In the genomic region with DNA sequence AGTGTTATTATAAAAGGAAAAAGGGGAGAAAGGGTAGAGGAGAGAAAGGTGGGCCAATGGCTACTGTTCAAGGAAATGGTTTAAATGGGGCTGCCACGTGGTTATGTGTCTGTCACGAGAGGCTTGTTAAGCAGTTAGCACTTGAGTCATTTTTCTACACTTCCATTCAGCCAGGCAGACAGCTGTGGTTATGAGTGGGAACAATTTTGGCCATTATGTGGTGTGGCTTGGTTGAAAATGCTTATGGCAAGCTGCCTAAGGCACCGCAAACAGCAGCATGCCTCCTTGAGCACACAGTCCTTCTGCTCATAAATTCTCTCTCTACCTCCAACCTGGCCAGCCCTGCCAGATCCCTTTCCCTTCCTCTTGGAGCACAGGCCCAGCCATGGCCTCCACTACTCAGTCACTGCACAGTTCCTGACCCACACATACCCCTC, we compare ENCODE assay signal across 1 cellular context.
TF ChIP-seq lines count a peak whose summit lies in the region.

No MANE protein-coding gene starts in this region.

TF ChIP-seq in GM12878, 131 proteins besides CTCF, POLR2A, EP300 and RAD21 (continued from another document):
- TF ChIP-seq PRDM15 (CRISPR knock-in tag; IDR thresholded peaks at IDR 0.05) (no peak), EGR1 (IDR thresholded peaks at IDR 0.05; ENCODE audit: borderline replicate concordance in 1 of 2, low read depth in 2 of 2, low read length in 2 of 2) (no peak), ASH2L (IDR thresholded peaks at IDR 0.05; ENCODE audit: borderline replicate concordance, low read depth) (no peak), ELK1 (IDR thresholded peaks at IDR 0.05; ENCODE audit: low read depth, low read length) (no peak), DPF2 (IDR thresholded peaks at IDR 0.05) (peak; percentile 95), NR2C2 (IDR thresholded peaks at IDR 0.05; ENCODE audit: borderline replicate concordance, control insufficient read depth, insufficient read length, low read depth) (no peak), SMAD1 (IDR thresholded peaks at IDR 0.05; ENCODE audit: low read depth, partially characterized antibody) (peak; percentile 77), STAT1 (conservative IDR thresholded peaks at IDR 0.05) (no peak), MLLT1 (IDR thresholded peaks at IDR 0.05) (peak; percentile 98), NFIC (IDR thresholded peaks at IDR 0.05; ENCODE audit: low read depth, low read length) (peak; percentile 79; the same call in 1 of the 2 replicates), CHD1 (IDR thresholded peaks at IDR 0.05; ENCODE audit: low read depth, low read length) (no peak), TBL1XR1 (IDR thresholded peaks at IDR 0.05; ENCODE audit: low read depth, low read length) (peak; percentile 65; the same call in 1 of the 2 replicates), ZNF24 (IDR thresholded peaks at IDR 0.05) (peak; percentile 53; the same call in 1 of the 2 replicates), CHD4 (IDR thresholded peaks at IDR 0.05) (no peak)
- TF ChIP-seq, protein P1, sequence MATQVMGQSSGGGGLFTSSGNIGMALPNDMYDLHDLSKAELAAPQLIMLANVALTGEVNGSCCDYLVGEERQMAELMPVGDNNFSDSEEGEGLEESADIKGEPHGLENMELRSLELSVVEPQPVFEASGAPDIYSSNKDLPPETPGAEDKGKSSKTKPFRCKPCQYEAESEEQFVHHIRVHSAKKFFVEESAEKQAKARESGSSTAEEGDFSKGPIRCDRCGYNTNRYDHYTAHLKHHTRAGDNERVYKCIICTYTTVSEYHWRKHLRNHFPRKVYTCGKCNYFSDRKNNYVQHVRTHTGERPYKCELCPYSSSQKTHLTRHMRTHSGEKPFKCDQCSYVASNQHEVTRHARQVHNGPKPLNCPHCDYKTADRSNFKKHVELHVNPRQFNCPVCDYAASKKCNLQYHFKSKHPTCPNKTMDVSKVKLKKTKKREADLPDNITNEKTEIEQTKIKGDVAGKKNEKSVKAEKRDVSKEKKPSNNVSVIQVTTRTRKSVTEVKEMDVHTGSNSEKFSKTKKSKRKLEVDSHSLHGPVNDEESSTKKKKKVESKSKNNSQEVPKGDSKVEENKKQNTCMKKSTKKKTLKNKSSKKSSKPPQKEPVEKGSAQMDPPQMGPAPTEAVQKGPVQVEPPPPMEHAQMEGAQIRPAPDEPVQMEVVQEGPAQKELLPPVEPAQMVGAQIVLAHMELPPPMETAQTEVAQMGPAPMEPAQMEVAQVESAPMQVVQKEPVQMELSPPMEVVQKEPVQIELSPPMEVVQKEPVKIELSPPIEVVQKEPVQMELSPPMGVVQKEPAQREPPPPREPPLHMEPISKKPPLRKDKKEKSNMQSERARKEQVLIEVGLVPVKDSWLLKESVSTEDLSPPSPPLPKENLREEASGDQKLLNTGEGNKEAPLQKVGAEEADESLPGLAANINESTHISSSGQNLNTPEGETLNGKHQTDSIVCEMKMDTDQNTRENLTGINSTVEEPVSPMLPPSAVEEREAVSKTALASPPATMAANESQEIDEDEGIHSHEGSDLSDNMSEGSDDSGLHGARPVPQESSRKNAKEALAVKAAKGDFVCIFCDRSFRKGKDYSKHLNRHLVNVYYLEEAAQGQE (IDR thresholded peaks at IDR 0.05; ENCODE audit: low read depth, low read length) = no peak
